Comparison of ENCODE assay signal across 16 cellular contexts in genomic region chr14:64556526-64556925, GRCh38. TPM values are rescaled to one million over a fixed set of nuclear protein-coding genes. Genes with fewer than 3 reads are reported as not detected.
DNase-seq lines count a peak whose midpoint lies in the region; ATAC-seq, FAIRE-seq and TF ChIP-seq lines count a peak whose summit lies in the region.
"Had no signal": no experiment of that assay in that cellular context is flagged by ENCODE, and none has a peak within 500 bp of the region (broad histone marks: within the 10 kb centered on the region; RNA-seq: fewer than 3 reads in every experiment).

No MANE protein-coding gene starts in this region.

- no peak overlapping the region for H2AFZ ChIP-seq in HCT116 (ENCODE audit: low read depth, low read length, poor library complexity, severe bottlenecking)

- TF ChIP-seq POLR2A in A549 (IDR thresholded peaks at IDR 0.05; ENCODE audit: low read length) (no peak), HCT116 (IDR thresholded peaks at IDR 0.05; ENCODE audit: borderline replicate concordance, extremely low read depth, insufficient read depth, insufficient read length) (no peak)

- peak; percentile 50 to 52; a peak in 2 of 6 replicates for ATAC-seq in A549
- ATAC-seq in HCT116 = no peak
- ATAC-seq in HG03342 (IDR thresholded peaks at IDR 0.05; ENCODE audit: unreplicated experiment) = no peak

- H3K9ac ChIP-seq in HCT116 (ENCODE audit: low read length) = no peak overlapping the region

- CTCF ChIA-PET in A549 (lab: Yijun Ruan, JAX) = interaction anchor here (0.6 to 4.0 kb wide), 5 partner anchors 15 to 429 kb away, joined by 3 to 19 read pairs (median 5); partner anchors contain the start of gene HSPA2
- CTCF ChIA-PET in HCT116 (lab: Charles Lee) = interaction anchor here (1.1 kb wide), 1 partner anchor 81 kb away, joined by 3 read pairs; no protein-coding TSS in a partner anchor

- H3K27me3 ChIP-seq in HCT116 (ENCODE audit: insufficient read depth, low read length) = no peaks in the 10 kb centered on the region

- no peaks in the 10 kb centered on the region for H3K9me3 ChIP-seq in A549
- H3K9me3 ChIP-seq in HCT116 (ENCODE audit: control insufficient read depth in 1 of 2, insufficient read depth in 1 of 2, low read depth in 1 of 2, low read length in 2 of 2) = no peaks in the 10 kb centered on the region

- no peaks in the 10 kb centered on the region for H3K9me2 ChIP-seq in HCT116 (ENCODE audit: insufficient read depth)

- POLR2A ChIA-PET in A549 (lab: Yijun Ruan, JAX) = interaction anchor here (0.6 to 4.4 kb wide), 2 partner anchors 16 to 40 kb away, joined by 5 to 29 read pairs; partner anchors contain the start of gene HSPA2
- POLR2A ChIA-PET in HCT116 (lab: Charles Lee) = no interaction called here

- TF ChIP-seq RAD21 in A549 (conservative IDR thresholded peaks at IDR 0.05 in 1 of 2, IDR thresholded peaks at IDR 0.05 in 1 of 2) (no peak), HCT116 (IDR thresholded peaks at IDR 0.05; ENCODE audit: low read depth) (no peak)

- H3K4me3 ChIP-seq in A549 (no peak overlapping the region), HCT116 (replicated peaks in 1 of 2; ENCODE audit: low read depth in 1 of 2, low read length in 2 of 2) (no peak overlapping the region), fibroblast of the aortic adventitia (ENCODE audit: low read depth, low read length) (no peak overlapping the region)

- H3K4me1 ChIP-seq in A549 = peaks cover 2% of the 10 kb centered on the region; the same call in 1 of the 3 replicates
- no peaks in the 10 kb centered on the region for H3K4me1 ChIP-seq in HCT116 (ENCODE audit: control insufficient read depth in 1 of 2, insufficient read depth in 2 of 2, low read length in 2 of 2)

- no peaks in the 10 kb centered on the region for H4K20me1 ChIP-seq in HCT116 (ENCODE audit: insufficient read depth)

- intact Hi-C loops in HCT116 (cut with micrococcal nuclease) = no loop called here

- FAIRE-seq in A549 (lab: Jason Lieb, UNC) = no peak
- FAIRE-seq: D721Med had no signal

- no TSS peak for BruUV-seq in HCT116 (replicated peaks; lab: Mats Ljungman, UMichigan)

- H3K79me2 ChIP-seq in HCT116 (ENCODE audit: insufficient read depth, low read length) = no peaks in the 10 kb centered on the region

- TF ChIP-seq CTCF in A549 (IDR thresholded peaks at IDR 0.05) (no peak), HCT116 (IDR thresholded peaks at IDR 0.05 in 2 of 3, conservative IDR thresholded peaks at IDR 0.05 in 1 of 3; ENCODE audit: borderline replicate concordance in 1 of 3, insufficient read depth in 1 of 3, low read depth in 2 of 3, low read length in 2 of 3) (no peak), fibroblast of the aortic adventitia (IDR thresholded peaks at IDR 0.05; ENCODE audit: insufficient read depth, low read length) (no peak)

- H3K27ac ChIP-seq in A549 (peak overlapping the region in 1 of 2 experiments; percentile 50; a peak in 1 of 6 replicates), HCT116 (ENCODE audit: low read depth, low read length) (no peak overlapping the region)
- H3K27ac ChIP-seq: RWPE1 had no signal

- RAD21 ChIA-PET in HCT116 (lab: Charles Lee; ENCODE audit: low non-redundant PET in 1 of 2, low total read pairs in 2 of 2, uncharacterized antibody in 2 of 2, unreplicated experiment in 2 of 2) = no interaction called here

- peak in 1 of 2 experiments; percentile 44 for DNase-seq in A549 (ENCODE audit: low read depth in 1 of 2, low spot score in 1 of 2)
- DNase-seq in HCT116 (ENCODE audit: low read depth, low spot score) = no peak
- peak; percentile 75 for DNase-seq in RPMI7951 (ENCODE audit: low read depth)
- peak; percentile 49 for DNase-seq in fibroblast of the aortic adventitia (ENCODE audit: low read depth)
- DNase-seq in NCI-H1092 (lab: John Stamatoyannopoulos, UW) = no peak
- no peak for DNase-seq in NCI-H446 (lab: John Stamatoyannopoulos, UW)
- no peak for DNase-seq in activated CD4-positive, alpha-beta T cell treated with anti-CD3 and anti-CD28 coated beads, Interleukin-2, amount 50 U/mL, for 48 hours
- DNase-seq: ACHN, amygdala, NCI-H1417, NCI-H510A treated with DMSO at 0.1 percent for 48 hours had no signal

- H3K36me3 ChIP-seq in HCT116 (ENCODE audit: control insufficient read depth in 1 of 2, insufficient read depth in 2 of 2, low read length in 2 of 2) = no peaks in the 10 kb centered on the region

- TF ChIP-seq EP300 in A549 (IDR thresholded peaks at IDR 0.05) = no peak

- no peak overlapping the region for H3K4me2 ChIP-seq in A549
- H3K4me2 ChIP-seq in HCT116 (ENCODE audit: low read length) = no peak overlapping the region

- 89% methylated on average over 5 of the region's 5 CpGs for WGBS in A549 (ENCODE audit: missing lambda C conversion rate)

TF ChIP-seq in A549, 52 proteins besides CTCF, POLR2A, EP300 and RAD21 (continues in another document):
- TF ChIP-seq E2F6 (IDR thresholded peaks at IDR 0.05; ENCODE audit: borderline replicate concordance, low read depth) (no peak), JUNB (IDR thresholded peaks at IDR 0.05) (no peak), CEBPB (IDR thresholded peaks at IDR 0.05) (peak in 1 of 2 experiments; percentile 73; a peak in 3 of 4 replicates), FOSL2 (IDR thresholded peaks at IDR 0.05) (peak; percentile 32; the same call in 1 of the 2 replicates), FOSL2 (CRISPR knock-in tag; IDR thresholded peaks at IDR 0.05) (peak; percentile 61)

TF ChIP-seq in HCT116, 20 proteins besides CTCF, POLR2A, EP300 and RAD21:
- TF ChIP-seq CEBPB (IDR thresholded peaks at IDR 0.05; ENCODE audit: low read depth) (0 out of 2 replicates have a peak, but pooled peaks have one; percentile 34), CBX3 (IDR thresholded peaks at IDR 0.05; ENCODE audit: low read depth) (no peak)

RNA-seq across cellular contexts. Expression of gene PPP1R36, which starts 6.8 kb away (rescaled TPM):
- polyA plus RNA-seq in A549 (2011; rRNA removed) (0.26 and 0.47 TPM in 2 replicates), A549 (2017; fragmentation: RNase III; extraction: RNeasy Plus Mini Kit Qiagen cat#74134 plus additional on column Dnase treatment) (0.08 to 0.48 TPM (median 0.21 TPM) in 3 replicates)
- 0.05 TPM in 1 of 2 replicates, not detected in the other for polyA plus RNA-seq in A549 (2012; cell fraction: cytosol; rRNA removed)
- 0.06 TPM in 1 of 2 replicates, not detected in the other for polyA plus RNA-seq in A549 (2012; cell fraction: nucleus; rRNA removed)
- polyA minus RNA-seq in A549 (2011; rRNA and poly(A)+ RNA removed) = 1.2 TPM in 1 of 2 replicates, not detected in the other
- total RNA-seq in HCT116 (2021; ENCODE audit: unreplicated experiment) (0.47 TPM), fibroblast of the aortic adventitia (ENCODE audit: low replicate concordance) (0.18 TPM in 1 of 2 replicates, not detected in the other)
- polyA plus RNA-seq in HCT116 (2012) = 0.21 and 0.26 TPM in 2 replicates
- 0.48 and 0.78 TPM in 2 replicates for total RNA-seq in RPMI7951 (2014; rRNA removed; shearing (Covaris generic))
- total RNA-seq: activated T-helper 1 cell treated with anti-CD3 and anti-CD28 coated beads, Interleukin-12 subunit alpha, Interleukin-12 subunit beta, Interleukin-2, Interleukin-4 antibody, amounts not matched to agents 30 ng/mL and 10 ng/mL and 1 ng/mL, durations not matched to agents 14 hours and 24 hours and 36 hours; glomerular endothelial cell had no signal

RNA-seq across cellular contexts. Expression of gene HSPA2, which starts 16.0 kb away (rescaled TPM):
- 50.0 and 59.9 TPM in 2 replicates for polyA plus RNA-seq in A549 (2011; rRNA removed)
- polyA plus RNA-seq in A549 (2012; cell fraction: cytosol; rRNA removed) = 82.2 and 102 TPM in 2 replicates
- polyA plus RNA-seq in A549 (2012; cell fraction: nucleus; rRNA removed) = 122 and 164 TPM in 2 replicates
- 144 to 171 TPM (median 156 TPM) in 3 replicates for polyA plus RNA-seq in A549 (2017; fragmentation: RNase III; extraction: RNeasy Plus Mini Kit Qiagen cat#74134 plus additional on column Dnase treatment)
- 65.0 and 77.8 TPM in 2 replicates for polyA minus RNA-seq in A549 (2011; rRNA and poly(A)+ RNA removed)
- total RNA-seq in HCT116 (2021; ENCODE audit: unreplicated experiment) = 2.5 TPM
- 1.1 and 1.3 TPM in 2 replicates for polyA plus RNA-seq in HCT116 (2012)
- total RNA-seq in RPMI7951 (2014; rRNA removed; shearing (Covaris generic)) = 10.0 and 11.2 TPM in 2 replicates
- 0.98 and 2.5 TPM in 2 replicates for total RNA-seq in fibroblast of the aortic adventitia (ENCODE audit: low replicate concordance)

RNA-seq across cellular contexts. Expression of gene ZBTB1, which starts 52.0 kb away (rescaled TPM):
- polyA plus RNA-seq in A549 (2011; rRNA removed) = 37.1 and 49.2 TPM in 2 replicates
- polyA plus RNA-seq in A549 (2012; cell fraction: cytosol; rRNA removed) = 7.1 and 7.4 TPM in 2 replicates
- 7.8 and 11.0 TPM in 2 replicates for polyA plus RNA-seq in A549 (2012; cell fraction: nucleus; rRNA removed)
- 31.3 to 38.4 TPM (median 33.8 TPM) in 3 replicates for polyA plus RNA-seq in A549 (2017; fragmentation: RNase III; extraction: RNeasy Plus Mini Kit Qiagen cat#74134 plus additional on column Dnase treatment)
- polyA minus RNA-seq in A549 (2011; rRNA and poly(A)+ RNA removed) = 23.6 and 25.0 TPM in 2 replicates
- 20.6 TPM for total RNA-seq in HCT116 (2021; ENCODE audit: unreplicated experiment)
- polyA plus RNA-seq in HCT116 (2012) = 9.3 and 11.4 TPM in 2 replicates
- 28.0 and 33.0 TPM in 2 replicates for total RNA-seq in RPMI7951 (2014; rRNA removed; shearing (Covaris generic))
- 56.5 and 76.9 TPM in 2 replicates for total RNA-seq in fibroblast of the aortic adventitia (ENCODE audit: low replicate concordance)

RNA-seq across cellular contexts. Expression of gene ZBTB25, which starts 52.9 kb away (rescaled TPM):
- 15.0 and 16.1 TPM in 2 replicates for polyA plus RNA-seq in A549 (2011; rRNA removed)
- 5.1 and 5.5 TPM in 2 replicates for polyA plus RNA-seq in A549 (2012; cell fraction: cytosol; rRNA removed)
- 4.8 and 5.5 TPM in 2 replicates for polyA plus RNA-seq in A549 (2012; cell fraction: nucleus; rRNA removed)
- polyA plus RNA-seq in A549 (2017; fragmentation: RNase III; extraction: RNeasy Plus Mini Kit Qiagen cat#74134 plus additional on column Dnase treatment) = 4.6 to 5.4 TPM (median 5.3 TPM) in 3 replicates
- polyA minus RNA-seq in A549 (2011; rRNA and poly(A)+ RNA removed) = 21.9 and 29.5 TPM in 2 replicates
- 19.0 TPM for total RNA-seq in HCT116 (2021; ENCODE audit: unreplicated experiment)
- polyA plus RNA-seq in HCT116 (2012) = 12.9 and 13.3 TPM in 2 replicates
- total RNA-seq in RPMI7951 (2014; rRNA removed; shearing (Covaris generic)) = 3.8 and 8.3 TPM in 2 replicates
- 7.0 and 11.1 TPM in 2 replicates for total RNA-seq in fibroblast of the aortic adventitia (ENCODE audit: low replicate concordance)

Comparison
In these comparisons a context has a peak if more than half of its experiments do, and no peak if none do; other contexts are left out.
1. ATAC-seq: peak in A549 (2 of 2); none in HCT116 (single experiment) and HG03342 (single experiment).
2. DNase-seq: peak in RPMI7951 (single experiment) and fibroblast of the aortic adventitia (single experiment); none in HCT116 (single experiment), NCI-H1092 (single experiment), NCI-H446 (0 of 2) and activated CD4-positive, alpha-beta T cell treated with anti-CD3 and anti-CD28 coated beads, Interleukin-2, amount 50 U/mL, for 48 hours (0 of 2).